7 cellular contexts compared by ENCODE assay signal in the genomic region with DNA sequence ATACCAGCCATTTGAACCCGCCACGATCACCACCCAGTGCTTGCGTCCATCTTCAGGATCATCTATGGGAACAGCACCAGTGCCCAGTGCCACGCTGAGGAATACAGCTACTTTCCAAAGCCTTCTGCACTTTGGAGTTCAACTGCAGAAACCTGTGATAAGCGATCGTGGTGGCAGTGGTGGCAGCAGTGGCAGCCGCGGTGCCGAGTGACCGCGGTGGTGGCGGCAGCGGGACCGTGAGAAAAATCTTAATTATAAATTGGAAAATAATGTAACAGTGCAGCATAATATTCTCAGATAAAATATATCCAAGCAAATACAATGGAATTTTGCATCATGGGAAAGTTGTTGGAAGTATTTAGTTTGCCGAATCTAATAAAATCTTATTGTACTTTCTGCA.
"Had no signal": no experiment of that assay in that cellular context is flagged by ENCODE, and none has a peak within 500 bp of the region (broad histone marks: within the 10 kb centered on the region; RNA-seq: fewer than 3 reads in every experiment).

No MANE protein-coding gene starts in this region.

- DNase-seq: GM23248, H7, HCEC 1CT, IMR-90, KG1 had no signal

- H3K4me3 ChIP-seq: GM23248, K562 had no signal

- ATAC-seq: K562 had no signal

- FAIRE-seq: HTR-8/SVneo, K562 had no signal

- H2AFZ ChIP-seq: GM23248 had no signal

- H3K9ac ChIP-seq: GM23248 had no signal

- H3K27ac ChIP-seq: GM23248 had no signal
